In genomic region chr10:63699785-63700184, GRCh38 we compare ENCODE assay signal across 10 cellular contexts.
DNase-seq lines count a peak whose midpoint lies in the region; ATAC-seq and TF ChIP-seq lines count a peak whose summit lies in the region.
"Had no signal": no experiment of that assay in that cellular context is flagged by ENCODE, and none has a peak within 500 bp of the region (broad histone marks: within the 10 kb centered on the region; RNA-seq: fewer than 3 reads in every experiment).

No MANE protein-coding gene starts in this region.

- no peak overlapping the region for H3K9ac ChIP-seq in MM.1S (ENCODE audit: low read length)

- H3K27ac ChIP-seq in ascending aorta (peak overlapping the region; percentile 81 to 90), hepatocyte (peak overlapping the region; percentile 18), MM.1S (ENCODE audit: low read length) (no peak overlapping the region)

- H2AFZ ChIP-seq in hepatocyte (no peak overlapping the region), MM.1S (ENCODE audit: low read length) (no peak overlapping the region)

- H3K4me3 ChIP-seq in ascending aorta: no peak overlapping the region
- H3K4me3 ChIP-seq in hepatocyte: no peak overlapping the region
- H3K4me3 ChIP-seq in MM.1S (ENCODE audit: low read length): no peak overlapping the region
- H3K4me3 ChIP-seq: dorsolateral prefrontal cortex had no signal

- H3K9me3 Mint-ChIP-seq in stimulated activated naive B cell treated with anti-CD40 and anti-IgM and Interleukin-4, amounts not matched to agents 10 μg/mL and 1 μg/mL and 100 μg/mL, for 72 hours: no peaks in the 10 kb centered on the region
- H3K9me3 Mint-ChIP-seq: activated CD4-positive, alpha-beta memory T cell treated with anti-CD3 and anti-CD28 coated beads for 36 hours had no signal

- no peaks in the 10 kb centered on the region for H3K27me3 ChIP-seq in ascending aorta
- no peaks in the 10 kb centered on the region for H3K27me3 ChIP-seq in hepatocyte
- H3K27me3 ChIP-seq in MM.1S (replicated peaks; ENCODE audit: insufficient read depth, low read length): no peaks in the 10 kb centered on the region
- H3K27me3 ChIP-seq: dorsolateral prefrontal cortex had no signal

- H4K20me1 ChIP-seq in hepatocyte (ENCODE audit: insufficient read depth, poor library complexity, severe bottlenecking): no peaks in the 10 kb centered on the region
- H4K20me1 ChIP-seq in MM.1S (ENCODE audit: insufficient read depth, low read length): no peaks in the 10 kb centered on the region

- 88% methylated on average over 1 of the region's 1 CpG for WGBS in hepatocyte (ENCODE audit: low lambda C conversion rate, missing lambda C conversion rate)

- intact Hi-C loops in ascending aorta (cut with DNase I): no loop called here

- no peaks in the 10 kb centered on the region for H3K36me3 ChIP-seq in ascending aorta
- H3K36me3 ChIP-seq in hepatocyte (replicated peaks; ENCODE audit: insufficient read depth, low read depth): no peaks in the 10 kb centered on the region
- no peaks in the 10 kb centered on the region for H3K36me3 ChIP-seq in MM.1S (replicated peaks; ENCODE audit: insufficient read depth, low read length)

- no peaks in the 10 kb centered on the region for H3K36me3 Mint-ChIP-seq in stimulated activated naive B cell treated with anti-CD40 and anti-IgM and Interleukin-4, amounts not matched to agents 10 μg/mL and 1 μg/mL and 100 μg/mL, for 72 hours
- H3K36me3 Mint-ChIP-seq: activated CD4-positive, alpha-beta memory T cell treated with anti-CD3 and anti-CD28 coated beads for 36 hours had no signal

- ATAC-seq in stimulated activated naive B cell treated with anti-CD40 and anti-IgM and Interleukin-4, amounts not matched to agents 10 μg/mL and 1 μg/mL and 100 μg/mL, for 72 hours (replicated peaks): peak in 1 of 2 donors; percentile 14

- H3K4me3 Mint-ChIP-seq in stimulated activated naive B cell treated with anti-CD40 and anti-IgM and Interleukin-4, amounts not matched to agents 10 μg/mL and 1 μg/mL and 100 μg/mL, for 72 hours: no peak overlapping the region
- H3K4me3 Mint-ChIP-seq: activated CD4-positive, alpha-beta memory T cell treated with anti-CD3 and anti-CD28 coated beads for 36 hours had no signal

- H3K4me1 Mint-ChIP-seq in stimulated activated naive B cell treated with anti-CD40 and anti-IgM and Interleukin-4, amounts not matched to agents 10 μg/mL and 1 μg/mL and 100 μg/mL, for 72 hours: peaks cover 32 to 47% of the 10 kb centered on the region in 2 donors

- H3K79me2 ChIP-seq in hepatocyte (no peaks in the 10 kb centered on the region), MM.1S (ENCODE audit: low read length) (no peaks in the 10 kb centered on the region)

- H3K27ac Mint-ChIP-seq in stimulated activated naive B cell treated with anti-CD40 and anti-IgM and Interleukin-4, amounts not matched to agents 10 μg/mL and 1 μg/mL and 100 μg/mL, for 72 hours: peak overlapping the region; percentile 37
- H3K27ac Mint-ChIP-seq: activated CD4-positive, alpha-beta memory T cell treated with anti-CD3 and anti-CD28 coated beads for 36 hours had no signal

- no peaks in the 10 kb centered on the region for H3F3A ChIP-seq in MM.1S (ENCODE audit: insufficient read depth, low read length)

- H3K4me1 ChIP-seq in ascending aorta: peaks cover 0 to 25% of the 10 kb centered on the region in 2 donors
- peaks cover 11% of the 10 kb centered on the region for H3K4me1 ChIP-seq in hepatocyte (ENCODE audit: insufficient read depth)
- H3K4me1 ChIP-seq in MM.1S (ENCODE audit: low read length): no peaks in the 10 kb centered on the region

- TF ChIP-seq CTCF in ascending aorta (IDR thresholded peaks at IDR 0.05): no peak
- TF ChIP-seq CTCF in hepatocyte (IDR thresholded peaks at IDR 0.05; ENCODE audit: poor library complexity): no peak
- no peak for TF ChIP-seq CTCF in MM.1S (IDR thresholded peaks at IDR 0.05; ENCODE audit: low read length)

- H3K9me2 ChIP-seq in hepatocyte (replicated peaks; ENCODE audit: insufficient read depth) (no peaks in the 10 kb centered on the region), MM.1S (replicated peaks; ENCODE audit: insufficient read depth, low read length) (no peaks in the 10 kb centered on the region)

- H3K9me3 ChIP-seq in ascending aorta (no peaks in the 10 kb centered on the region), hepatocyte (ENCODE audit: low read depth) (no peaks in the 10 kb centered on the region), MM.1S (replicated peaks; ENCODE audit: insufficient read depth, low read length) (no peaks in the 10 kb centered on the region)

- DNase-seq in LHCN-M2 (ENCODE audit: low read depth): peak; percentile 69
- DNase-seq in ascending aorta (ENCODE audit: low spot score in 2 of 2): peak in 1 of 2 donors; percentile 86
- no peak for DNase-seq in hepatocyte (ENCODE audit: low spot score)
- DNase-seq in stimulated activated naive B cell treated with anti-CD40 and anti-IgM and Interleukin-4, amounts not matched to agents 10 μg/mL and 1 μg/mL and 100 μg/mL, for 72 hours: no peak
- no peak for DNase-seq in activated CD8-positive, alpha-beta memory T cell treated with anti-CD3 and anti-CD28 coated beads for 24 hours
- DNase-seq in DMS114 treated with DMSO at 0.1 percent for 48 hours (lab: John Stamatoyannopoulos, UW; ENCODE audit: unreplicated experiment): no peak
- no peak for DNase-seq in MM.1S
- DNase-seq in AG08395 (ENCODE audit: low spot score): no peak
- DNase-seq: dorsolateral prefrontal cortex had no signal

- no peak overlapping the region for H3K4me2 ChIP-seq in hepatocyte
- H3K4me2 ChIP-seq in MM.1S (ENCODE audit: low read depth, low read length): no peak overlapping the region

- no peaks in the 10 kb centered on the region for H3K27me3 Mint-ChIP-seq in stimulated activated naive B cell treated with anti-CD40 and anti-IgM and Interleukin-4, amounts not matched to agents 10 μg/mL and 1 μg/mL and 100 μg/mL, for 72 hours
- H3K27me3 Mint-ChIP-seq: activated CD4-positive, alpha-beta memory T cell treated with anti-CD3 and anti-CD28 coated beads for 36 hours had no signal
